In genomic region chr13:46535002-46535401, GRCh38 we compare ENCODE assay signal across 18 cellular contexts. TPM values are rescaled to one million over a fixed set of nuclear protein-coding genes. Genes with fewer than 3 reads are reported as not detected.
DNase-seq lines count a peak whose midpoint lies in the region; ATAC-seq and TF ChIP-seq lines count a peak whose summit lies in the region.
"Had no signal": no experiment of that assay in that cellular context is flagged by ENCODE, and none has a peak within 500 bp of the region (broad histone marks: within the 10 kb centered on the region; RNA-seq: fewer than 3 reads in every experiment).

No MANE protein-coding gene starts in this region.

- no peak for ATAC-seq in HG03039 (IDR thresholded peaks at IDR 0.05; ENCODE audit: unreplicated experiment)
- ATAC-seq in activated naive CD4-positive, alpha-beta T cell treated with anti-CD3 and anti-CD28 coated beads, Interleukin-2, amount 50 U/mL, for 72 hours: no peak
- ATAC-seq: A549; CD8-positive, alpha-beta T cell had no signal

- peaks cover 9% of the 10 kb centered on the region for H3K79me1 ChIP-seq in trophoblast cell (ENCODE audit: low read length)

- no peak overlapping the region for H2AK5ac ChIP-seq in trophoblast cell (ENCODE audit: low read length)

- H3K4me3 Mint-ChIP-seq in nephron progenitor cell: no peak overlapping the region
- H3K4me3 Mint-ChIP-seq: B cell; CD4-positive, alpha-beta T cell; CD8-positive, alpha-beta T cell had no signal

- no peak overlapping the region for H3K14ac ChIP-seq in trophoblast cell (ENCODE audit: low read length)

- no peak overlapping the region for H3K4me3 ChIP-seq in trophoblast cell (ENCODE audit: low read depth, low read length)
- H3K4me3 ChIP-seq: A549; BLaER1 treated with 17β-estradiol and CSF1 and Interleukin-3, amounts not matched to agents 10 nM and 100 nM had no signal

- peak overlapping the region; percentile 57 for H3K27ac Mint-ChIP-seq in nephron progenitor cell
- H3K27ac Mint-ChIP-seq in activated naive CD4-positive, alpha-beta T cell treated with anti-CD3 and anti-CD28 coated beads, Interleukin-2, amount 50 U/mL, for 72 hours: no peak overlapping the region
- H3K27ac Mint-ChIP-seq: B cell; CD4-positive, alpha-beta T cell; CD8-positive, alpha-beta T cell had no signal

- H3K23ac ChIP-seq in trophoblast cell (ENCODE audit: low read length): no peak overlapping the region

- H3K27me3 Mint-ChIP-seq in nephron progenitor cell (ENCODE audit: low read depth, poor library complexity): peaks cover 6% of the 10 kb centered on the region
- H3K27me3 Mint-ChIP-seq: B cell; CD4-positive, alpha-beta T cell had no signal

- H2AFZ ChIP-seq in trophoblast cell (ENCODE audit: insufficient read depth, low read length, poor library complexity): peak overlapping the region; percentile 12

- TF ChIP-seq CTCF in nephron progenitor cell (IDR thresholded peaks at IDR 0.05): no peak

- no peak overlapping the region for H3K4ac ChIP-seq in trophoblast cell (ENCODE audit: low read depth, low read length)

- no peaks in the 10 kb centered on the region for H3K79me2 ChIP-seq in trophoblast cell (ENCODE audit: control insufficient read depth, insufficient read depth, low read length, poor library complexity)

- no peaks in the 10 kb centered on the region for H3K36me3 Mint-ChIP-seq in nephron progenitor cell (ENCODE audit: low read depth)
- H3K36me3 Mint-ChIP-seq in activated naive CD4-positive, alpha-beta T cell treated with anti-CD3 and anti-CD28 coated beads, Interleukin-2, amount 50 U/mL, for 72 hours: no peaks in the 10 kb centered on the region
- H3K36me3 Mint-ChIP-seq: CD8-positive, alpha-beta T cell had no signal

- H4K12ac ChIP-seq in trophoblast cell (ENCODE audit: low read depth, low read length): no peak overlapping the region

- H3K36me3 ChIP-seq in trophoblast cell (ENCODE audit: control insufficient read depth in 1 of 2, insufficient read depth in 2 of 2, low read length in 2 of 2): no peaks in the 10 kb centered on the region
- H3K36me3 ChIP-seq: BLaER1 treated with 17β-estradiol and CSF1 and Interleukin-3, amounts not matched to agents 10 nM and 100 nM had no signal

- no peaks in the 10 kb centered on the region for H3K9me3 ChIP-seq in trophoblast cell (ENCODE audit: insufficient read depth, low read depth, low read length)
- H3K9me3 ChIP-seq: A549; BLaER1 treated with 17β-estradiol and CSF1 and Interleukin-3, amounts not matched to agents 10 nM and 100 nM; Caco-2 had no signal

- peak overlapping the region; percentile 10 for H2BK120ac ChIP-seq in trophoblast cell (ENCODE audit: insufficient read depth, low read length, poor library complexity)

- no peaks in the 10 kb centered on the region for H3K9me3 Mint-ChIP-seq in nephron progenitor cell
- no peaks in the 10 kb centered on the region for H3K9me3 Mint-ChIP-seq in activated naive CD4-positive, alpha-beta T cell treated with anti-CD3 and anti-CD28 coated beads, Interleukin-2, amount 50 U/mL, for 72 hours
- H3K9me3 Mint-ChIP-seq: CD4-positive, alpha-beta T cell; CD8-positive, alpha-beta T cell had no signal

- peak overlapping the region; percentile 21 for H4K91ac ChIP-seq in trophoblast cell (ENCODE audit: low read depth, low read length)

- H3K9ac ChIP-seq in trophoblast cell (ENCODE audit: low read length): no peak overlapping the region
- H3K9ac ChIP-seq: BLaER1 treated with 17β-estradiol and CSF1 and Interleukin-3, amounts not matched to agents 10 nM and 100 nM had no signal

- no peak overlapping the region for H3K4me2 ChIP-seq in trophoblast cell (ENCODE audit: low read length)
- H3K4me2 ChIP-seq: A549; BLaER1 treated with 17β-estradiol and CSF1 and Interleukin-3, amounts not matched to agents 10 nM and 100 nM had no signal

- in situ Hi-C loops in G401 (cut with HindIII; ENCODE audit: low sequenced_read_pairs): no loop called here

- peaks cover 7% of the 10 kb centered on the region in 2 experiments for H3K4me1 ChIP-seq in trophoblast cell (ENCODE audit: control insufficient read depth in 1 of 2, insufficient read depth in 2 of 2, low read length in 2 of 2)

- no peak overlapping the region for H3K27ac ChIP-seq in trophoblast cell (ENCODE audit: low read depth, low read length)
- H3K27ac ChIP-seq: 22Rv1; BLaER1 treated with 17β-estradiol and CSF1 and Interleukin-3, amounts not matched to agents 10 nM and 100 nM; C4-2B had no signal

- H2BK5ac ChIP-seq in trophoblast cell (ENCODE audit: low read depth, low read length, poor library complexity): no peak overlapping the region

- no peaks in the 10 kb centered on the region for H3K27me3 ChIP-seq in trophoblast cell (ENCODE audit: insufficient read depth, low read length)
- H3K27me3 ChIP-seq: BLaER1 treated with 17β-estradiol and CSF1 and Interleukin-3, amounts not matched to agents 10 nM and 100 nM had no signal

- peak; percentile 61 for DNase-seq in G401 (ENCODE audit: low spot score)
- no peak for DNase-seq in nephron progenitor cell
- DNase-seq in trophoblast cell: no peak
- no peak for DNase-seq in activated naive CD4-positive, alpha-beta T cell treated with anti-CD3 and anti-CD28 coated beads, Interleukin-2, amount 50 U/mL, for 72 hours (ENCODE audit: low spot score in 2 of 2)
- DNase-seq: AML-193; Caco-2; Calu3; CD4-positive, alpha-beta T cell; CD8-positive, alpha-beta T cell; DND-41; EL; GF-D8 had no signal

- no peak overlapping the region for H3K18ac ChIP-seq in trophoblast cell (ENCODE audit: low read length)

- H2BK12ac ChIP-seq in trophoblast cell (ENCODE audit: low read length): no peak overlapping the region

- H3K4me1 Mint-ChIP-seq in nephron progenitor cell: no peaks in the 10 kb centered on the region
- H3K4me1 Mint-ChIP-seq: B cell had no signal

- no CpG with 5 or more reads among the region's 4 CpGs for WGBS in trophoblast cell (ENCODE audit: extremely low coverage, insufficient coverage, insufficient read length)

- H4K8ac ChIP-seq in trophoblast cell (ENCODE audit: low read depth, low read length): no peak overlapping the region

RNA-seq across cellular contexts. Expression of gene LRCH1, which starts 18.0 kb away (rescaled TPM):
- total RNA-seq in G401 (2014; rRNA removed; shearing (Covaris generic)): 0.12 and 0.85 TPM in 2 replicates
- polyA plus RNA-seq in trophoblast cell (2013): 13.9 and 14.1 TPM in 2 replicates
- total RNA-seq in activated naive CD4-positive, alpha-beta T cell treated with anti-CD3 and anti-CD28 coated beads, Interleukin-2, amount 50 U/mL, for 72 hours: 10 to 100 TPM; 17.5 to 21.5 TPM

Comparison
In these comparisons a context has a peak if more than half of its experiments do, and no peak if none do; other contexts are left out.
1. RNA of gene LRCH1, which starts 18.0 kb away (total RNA-seq): 17.5 to 21.5 TPM in activated naive CD4-positive, alpha-beta T cell treated with anti-CD3 and anti-CD28 coated beads, Interleukin-2, amount 50 U/mL, for 72 hours; 0.12 to 0.85 TPM in G401; every median in the first group is over 10 times any median in the second.